25 cellular contexts compared by ENCODE assay signal in genomic region chr9:99211746-99212145, GRCh38. TPM values are rescaled to one million over a fixed set of nuclear protein-coding genes. Genes with fewer than 3 reads are reported as not detected.
DNase-seq lines count a peak whose midpoint lies in the region; TF ChIP-seq lines count a peak whose summit lies in the region.
"Had no signal": no experiment of that assay in that cellular context is flagged by ENCODE, and none has a peak within 500 bp of the region (broad histone marks: within the 10 kb centered on the region; RNA-seq: fewer than 3 reads in every experiment).

No MANE protein-coding gene starts in this region.

- DNase-seq in DMS 273 (lab: John Stamatoyannopoulos, UW; ENCODE audit: unreplicated experiment) (peak; percentile 6), DMS 273 treated with DMSO at 0.1 percent for 48 hours (lab: John Stamatoyannopoulos, UW) (no peak), HT-29 (ENCODE audit: low spot score) (peak; percentile 11), endodermal cell (peak; percentile 78), trophoblast cell (no peak), pons (ENCODE audit: low spot score) (no peak), GM10266 (ENCODE audit: extremely low spot score) (no peak)
- DNase-seq in stimulated activated naive CD4-positive, alpha-beta T cell (lab: John Stamatoyannopoulos, UW) = no peak
- DNase-seq: activated CD4-positive, alpha-beta memory T cell treated with anti-CD3 and anti-CD28 coated beads, Interleukin-2, amount 10 ng/mL, durations not matched to agents 7 days and 5 days; activated naive CD4-positive, alpha-beta T cell treated with anti-CD3 and anti-CD28 coated beads for 36 hours; activated T-cell treated with anti-CD3 and anti-CD28 coated beads, Interleukin-2, amount 50 U/mL, for 1 hour; anterior cingulate cortex; H7; Kasumi-1; left cardiac atrium; NCI-H1092 treated with DMSO at 0.1 percent for 48 hours; NCI-H2081; NCI-H446 treated with DMSO at 0.1 percent for 48 hours; stimulated activated CD4-positive, alpha-beta T cell treated with anti-CD3 and anti-CD28 coated beads, Interleukin-1b, Interleukin-23, amount 100 ng/mL, for 48 hours; stomach; T-helper 17 cell had no signal

- H2AK5ac ChIP-seq in trophoblast cell (ENCODE audit: low read length) = no peak overlapping the region

- H2BK5ac ChIP-seq in trophoblast cell (ENCODE audit: low read depth, low read length, poor library complexity) = no peak overlapping the region

- H3K36me3 Mint-ChIP-seq in endodermal cell (ENCODE audit: low read depth) = peaks cover 5% of the 10 kb centered on the region

- H3K14ac ChIP-seq in trophoblast cell (ENCODE audit: low read length) = no peak overlapping the region

- H3K4me3 ChIP-seq in endodermal cell (ENCODE audit: low read length) (no peak overlapping the region), trophoblast cell (ENCODE audit: low read depth, low read length) (peak overlapping the region; percentile 14)
- H3K4me3 ChIP-seq: stomach, upper lobe of left lung had no signal

- no peak overlapping the region for H3K27ac Mint-ChIP-seq in endodermal cell
- H3K27ac Mint-ChIP-seq: activated CD4-positive, alpha-beta memory T cell treated with anti-CD3 and anti-CD28 coated beads, Interleukin-2, amount 10 ng/mL, durations not matched to agents 7 days and 5 days; activated naive CD4-positive, alpha-beta T cell treated with anti-CD3 and anti-CD28 coated beads for 36 hours; nephron; T-helper 17 cell had no signal

- TF ChIP-seq CTCF in endodermal cell (conservative IDR thresholded peaks at IDR 0.05) (peak; percentile 68), GM10266 (IDR thresholded peaks at IDR 0.05; ENCODE audit: control insufficient read depth, insufficient read depth, low read depth, missing control alignments) (no peak)

- H4K8ac ChIP-seq in trophoblast cell (ENCODE audit: low read depth, low read length) = no peak overlapping the region

- H3K9me3 Mint-ChIP-seq in endodermal cell = no peaks in the 10 kb centered on the region

- no peak overlapping the region for H3K4me2 ChIP-seq in trophoblast cell (ENCODE audit: low read length)

- H3K27me3 ChIP-seq in endodermal cell (ENCODE audit: control insufficient read depth, insufficient read depth, low read length, poor library complexity, severe bottlenecking) (no peaks in the 10 kb centered on the region), trophoblast cell (ENCODE audit: insufficient read depth, low read length) (no peaks in the 10 kb centered on the region)
- H3K27me3 ChIP-seq: stomach, upper lobe of left lung had no signal

- peaks cover 15% of the 10 kb centered on the region for H3K9me3 ChIP-seq in endodermal cell (ENCODE audit: control insufficient read depth, low read length)
- peaks cover 4% of the 10 kb centered on the region for H3K9me3 ChIP-seq in trophoblast cell (ENCODE audit: insufficient read depth, low read depth, low read length)

- no peaks in the 10 kb centered on the region for H3K79me1 ChIP-seq in trophoblast cell (ENCODE audit: low read length)

- 100% methylated on average over 1 of the region's 1 CpG; no CpG with 5 or more reads in 1 of the 2 experiments for WGBS in endodermal cell (ENCODE audit: insufficient coverage in 1 of 2, insufficient read length in 1 of 2), 2 experiments
- no CpG with 5 or more reads among the region's 1 CpG for WGBS in trophoblast cell (ENCODE audit: extremely low coverage, insufficient coverage, insufficient read length)

- no peak overlapping the region for H3K9ac ChIP-seq in endodermal cell (ENCODE audit: extremely low read depth, low read length, poor library complexity, severe bottlenecking)
- no peak overlapping the region for H3K9ac ChIP-seq in trophoblast cell (ENCODE audit: low read length)

- H3K4me1 ChIP-seq in endodermal cell (ENCODE audit: control insufficient read depth, insufficient read depth, low read length) (no peaks in the 10 kb centered on the region), trophoblast cell (ENCODE audit: control insufficient read depth in 1 of 2, insufficient read depth in 2 of 2, low read length in 2 of 2) (no peaks in the 10 kb centered on the region)
- H3K4me1 ChIP-seq: stomach, upper lobe of left lung had no signal

- H3K4ac ChIP-seq in trophoblast cell (ENCODE audit: low read depth, low read length) = no peak overlapping the region

- H3K18ac ChIP-seq in trophoblast cell (ENCODE audit: low read length) = no peak overlapping the region

- H3K4me1 Mint-ChIP-seq in endodermal cell = no peaks in the 10 kb centered on the region
- H3K4me1 Mint-ChIP-seq: nephron had no signal

- H3K36me3 ChIP-seq in endodermal cell (ENCODE audit: control insufficient read depth, insufficient read depth, low read length) (peaks cover 17% of the 10 kb centered on the region), trophoblast cell (ENCODE audit: control insufficient read depth in 1 of 2, insufficient read depth in 2 of 2, low read length in 2 of 2) (peaks cover 0 to 1% of the 10 kb centered on the region in 2 experiments)

- no peak overlapping the region for H3K4me3 Mint-ChIP-seq in endodermal cell
- H3K4me3 Mint-ChIP-seq: activated CD4-positive, alpha-beta memory T cell treated with anti-CD3 and anti-CD28 coated beads, Interleukin-2, amount 10 ng/mL, durations not matched to agents 7 days and 5 days; activated naive CD4-positive, alpha-beta T cell treated with anti-CD3 and anti-CD28 coated beads for 36 hours; central memory CD8-positive, alpha-beta T cell; nephron; T-helper 17 cell had no signal

- no peaks in the 10 kb centered on the region for H3K79me2 ChIP-seq in trophoblast cell (ENCODE audit: control insufficient read depth, insufficient read depth, low read length, poor library complexity)

- no peak overlapping the region for H2AFZ ChIP-seq in trophoblast cell (ENCODE audit: insufficient read depth, low read length, poor library complexity)

- no peak overlapping the region for H2BK12ac ChIP-seq in trophoblast cell (ENCODE audit: low read length)

- H3K23ac ChIP-seq in trophoblast cell (ENCODE audit: low read length) = no peak overlapping the region

- no peak overlapping the region for H2BK120ac ChIP-seq in trophoblast cell (ENCODE audit: insufficient read depth, low read length, poor library complexity)

- H3K27me3 Mint-ChIP-seq in endodermal cell (ENCODE audit: insufficient read depth) = peaks cover 5% of the 10 kb centered on the region
- H3K27me3 Mint-ChIP-seq: T-helper 17 cell had no signal

- H4K91ac ChIP-seq in trophoblast cell (ENCODE audit: low read depth, low read length) = no peak overlapping the region

- no peak overlapping the region for H3K27ac ChIP-seq in endodermal cell (ENCODE audit: low read depth, low read length)
- no peak overlapping the region for H3K27ac ChIP-seq in trophoblast cell (ENCODE audit: low read depth, low read length)
- H3K27ac ChIP-seq: 22Rv1, stomach, upper lobe of left lung had no signal

- no peak overlapping the region for H4K12ac ChIP-seq in trophoblast cell (ENCODE audit: low read depth, low read length)

RNA-seq across cellular contexts. Expression of gene ALG2, which starts 10.0 kb away (rescaled TPM):
- 41.3 and 43.0 TPM in 2 replicates for total RNA-seq in HT-29 (2014; rRNA removed; shearing (Covaris generic))
- 10 to 100 TPM; 27.6 to 28.8 TPM for total RNA-seq in endodermal cell
- 24.1 TPM for polyA plus RNA-seq in endodermal cell (2013, experiment 1 of 2)
- polyA plus RNA-seq in endodermal cell (2013, experiment 2 of 2) = 21.5 TPM
- polyA plus RNA-seq in trophoblast cell (2013) = 69.4 and 72.3 TPM in 2 replicates

RNA-seq across cellular contexts. Expression of gene SEC61B, which starts 10.3 kb away (rescaled TPM):
- 116 and 125 TPM in 2 replicates for total RNA-seq in HT-29 (2014; rRNA removed; shearing (Covaris generic))
- total RNA-seq in endodermal cell = 100 to 1,000 TPM; 153 to 187 TPM
- 189 TPM for polyA plus RNA-seq in endodermal cell (2013, experiment 1 of 2)
- polyA plus RNA-seq in endodermal cell (2013, experiment 2 of 2) = 214 TPM
- 776 and 817 TPM in 2 replicates for polyA plus RNA-seq in trophoblast cell (2013)

Comparison
In these comparisons a context has a peak if more than half of its experiments do, and no peak if none do; other contexts are left out.
1. DNase-seq: peak in DMS 273 (single experiment), HT-29 (single experiment) and endodermal cell (single experiment); none in DMS 273 treated with DMSO at 0.1 percent for 48 hours (single experiment), trophoblast cell (0 of 2), pons (single experiment), stimulated activated naive CD4-positive, alpha-beta T cell (0 of 6) and GM10266 (single experiment).